7 cellular contexts compared by ENCODE assay signal in genomic region chr13:49669735-49670309, GRCh38. TPM values are rescaled to one million over a fixed set of nuclear protein-coding genes. Genes with fewer than 3 reads are reported as not detected.
DNase-seq lines count a peak whose midpoint lies in the region; ATAC-seq and TF ChIP-seq lines count a peak whose summit lies in the region.

No MANE protein-coding gene starts in this region.

- POLR2A ChIA-PET in HEK293T (lab: Yijun Ruan, JAX): interaction anchor here (1.8 kb wide), 1 partner anchor 123 kb away, joined by 8 read pairs; the partner anchor contains the start of gene KPNA3

- H3K27ac ChIP-seq in DOHH2 (ENCODE audit: low read depth, low read length) (no peak overlapping the region), right cardiac atrium (ENCODE audit: low read length) (no peak overlapping the region), sigmoid colon (no peak overlapping the region)

- no peaks in the 10 kb centered on the region for H3K9me2 ChIP-seq in DOHH2 (replicated peaks; ENCODE audit: control insufficient read depth, low read length)

- DNase-seq in HEK293T (ENCODE audit: extremely low spot score): peak; percentile 75
- DNase-seq in NCI-H446 treated with DMSO at 0.1 percent for 48 hours (lab: John Stamatoyannopoulos, UW): peak; percentile 14
- peak in 50 of 58 donors; percentile 4 to 74 (median 32) for DNase-seq in anterior cingulate cortex (lab: John Stamatoyannopoulos, UW)
- peak in 2 of 3 donors; percentile 28 to 70 for DNase-seq in right cardiac atrium
- DNase-seq in sigmoid colon: peak; percentile 73

- WGBS in right cardiac atrium: 57% methylated on average over 5 of the region's 5 CpGs
- WGBS in sigmoid colon, 2 donors: 32 to 64% methylated on average over 5 of the region's 5 CpGs

- peak; percentile 49 for TF ChIP-seq CTCF in DOHH2 (IDR thresholded peaks at IDR 0.05; ENCODE audit: low read depth, low read length, poor library complexity, severe bottlenecking)
- peak; percentile 38 to 64 (median 50) for TF ChIP-seq CTCF in sigmoid colon (IDR thresholded peaks at IDR 0.05)

- peaks cover 3% of the 10 kb centered on the region for H3K79me2 ChIP-seq in DOHH2 (ENCODE audit: control insufficient read depth, low read length)

- no peak for TF ChIP-seq EP300 in sigmoid colon (IDR thresholded peaks at IDR 0.05)

- no peaks in the 10 kb centered on the region for H4K20me1 ChIP-seq in DOHH2 (ENCODE audit: control insufficient read depth, insufficient read depth, low read depth, low read length)

- H3K4me3 ChIP-seq in DOHH2 (ENCODE audit: low read length) (no peak overlapping the region), right cardiac atrium (ENCODE audit: low read length) (no peak overlapping the region), sigmoid colon (no peak overlapping the region)

- no peak for TF ChIP-seq POLR2A in sigmoid colon (IDR thresholded peaks at IDR 0.05)

- ATAC-seq in right cardiac atrium (peak; percentile 87 to 90), HG03457 (IDR thresholded peaks at IDR 0.05; ENCODE audit: unreplicated experiment) (no peak)

- H3K27me3 ChIP-seq in DOHH2 (ENCODE audit: control insufficient read depth, low read length) (no peaks in the 10 kb centered on the region), right cardiac atrium (ENCODE audit: control insufficient read depth, insufficient read depth) (no peaks in the 10 kb centered on the region), sigmoid colon (no peaks in the 10 kb centered on the region)

- H3K4me1 ChIP-seq in DOHH2 (ENCODE audit: control insufficient read depth, low read length) (no peaks in the 10 kb centered on the region), right cardiac atrium (ENCODE audit: control insufficient read depth, insufficient read depth, low read length) (no peaks in the 10 kb centered on the region), sigmoid colon (peaks cover 0 to 6% (median 0%) of the 10 kb centered on the region in 4 donors)

- peaks cover 22% of the 10 kb centered on the region for H3K36me3 ChIP-seq in DOHH2 (ENCODE audit: control insufficient read depth, low read length)
- peaks cover 0 to 19% (median 2%) of the 10 kb centered on the region in 4 donors for H3K36me3 ChIP-seq in sigmoid colon

- intact Hi-C loops in right cardiac atrium (cut with DNase I): loop anchor here in 2 of 4 donors (1.0 to 2.0 kb wide), 2 partner anchors 178 to 179 kb away; no protein-coding TSS in a partner anchor
- intact Hi-C loops in sigmoid colon (cut with DNase I): loop anchor here (2.0 kb wide), 1 partner anchor 179 kb away; no protein-coding TSS in a partner anchor

- 0 out of 2 replicates have a peak, but pooled peaks cover 4% of the 10 kb centered on the region for H3F3A ChIP-seq in DOHH2 (ENCODE audit: control insufficient read depth, insufficient read depth)

- CTCF ChIA-PET in HEK293T (lab: Yijun Ruan, JAX): no interaction called here

- H3K4me2 ChIP-seq in DOHH2 (ENCODE audit: low read length): no peak overlapping the region

- H3K9me3 ChIP-seq in DOHH2 (ENCODE audit: control insufficient read depth, insufficient read depth, low read length) (no peaks in the 10 kb centered on the region), right cardiac atrium (ENCODE audit: control insufficient read depth, low read length) (no peaks in the 10 kb centered on the region), sigmoid colon (no peaks in the 10 kb centered on the region)

TF ChIP-seq in HEK293T, 16 proteins besides CTCF, POLR2A, EP300 and RAD21:
- TF ChIP-seq SUZ12 (IDR thresholded peaks at IDR 0.05) (no peak), ARNT (IDR thresholded peaks at IDR 0.05) (no peak), L3MBTL2 (conservative IDR thresholded peaks at IDR 0.05) (no peak), FOXM1 (IDR thresholded peaks at IDR 0.05; ENCODE audit: borderline replicate concordance) (no peak), HDGF (IDR thresholded peaks at IDR 0.05; ENCODE audit: borderline replicate concordance) (no peak), NFRKB (IDR thresholded peaks at IDR 0.05) (no peak), PKNOX1 (IDR thresholded peaks at IDR 0.05) (no peak), SP1 (IDR thresholded peaks at IDR 0.05) (no peak), BHLHE40 (IDR thresholded peaks at IDR 0.05; ENCODE audit: borderline replicate concordance) (no peak)

RNA-seq across cellular contexts. Expression of gene EBPL, which starts 21.5 kb away (rescaled TPM):
- total RNA-seq in right cardiac atrium: 10 to 100 TPM in 3 of 4 donors, 1 to 10 TPM in 1; 8.1 to 11.5 (median 11.0) TPM
- 9.3 TPM for polyA plus RNA-seq in right cardiac atrium
- total RNA-seq in sigmoid colon: 10 to 100 TPM; 31.0 to 75.9 (median 69.0) TPM
- 10 to 100 TPM; 22.4 to 53.2 (median 35.4) TPM for polyA plus RNA-seq in sigmoid colon

RNA-seq across cellular contexts. Expression of gene ARL11, which starts 41.5 kb away (rescaled TPM):
- total RNA-seq in right cardiac atrium: under 1 TPM; 0.33 to 0.82 (median 0.54) TPM
- 0.32 TPM for polyA plus RNA-seq in right cardiac atrium
- 1 to 10 TPM in 2 of 4 donors, under 1 TPM in 2; 0.33 to 1.8 (median 0.83) TPM for total RNA-seq in sigmoid colon
- polyA plus RNA-seq in sigmoid colon: 1 to 10 TPM; 1.2 to 2.7 (median 1.8) TPM

Comparison
In these comparisons a context has a peak if more than half of its experiments do, and no peak if none do; other contexts are left out.
1. DNase-seq: peak in every context shown above with its lines; median percentile 75 in HEK293T; 73 in sigmoid colon; 49 in right cardiac atrium; 32 in anterior cingulate cortex; 14 in NCI-H446 treated with DMSO at 0.1 percent for 48 hours.